Comparison of ENCODE assay signal across 8 cellular contexts in genomic region chr4:44678094-44679023, GRCh38.
DNase-seq lines count a peak whose midpoint lies in the region; ATAC-seq and TF ChIP-seq lines count a peak whose summit lies in the region.

A gene with protein sequence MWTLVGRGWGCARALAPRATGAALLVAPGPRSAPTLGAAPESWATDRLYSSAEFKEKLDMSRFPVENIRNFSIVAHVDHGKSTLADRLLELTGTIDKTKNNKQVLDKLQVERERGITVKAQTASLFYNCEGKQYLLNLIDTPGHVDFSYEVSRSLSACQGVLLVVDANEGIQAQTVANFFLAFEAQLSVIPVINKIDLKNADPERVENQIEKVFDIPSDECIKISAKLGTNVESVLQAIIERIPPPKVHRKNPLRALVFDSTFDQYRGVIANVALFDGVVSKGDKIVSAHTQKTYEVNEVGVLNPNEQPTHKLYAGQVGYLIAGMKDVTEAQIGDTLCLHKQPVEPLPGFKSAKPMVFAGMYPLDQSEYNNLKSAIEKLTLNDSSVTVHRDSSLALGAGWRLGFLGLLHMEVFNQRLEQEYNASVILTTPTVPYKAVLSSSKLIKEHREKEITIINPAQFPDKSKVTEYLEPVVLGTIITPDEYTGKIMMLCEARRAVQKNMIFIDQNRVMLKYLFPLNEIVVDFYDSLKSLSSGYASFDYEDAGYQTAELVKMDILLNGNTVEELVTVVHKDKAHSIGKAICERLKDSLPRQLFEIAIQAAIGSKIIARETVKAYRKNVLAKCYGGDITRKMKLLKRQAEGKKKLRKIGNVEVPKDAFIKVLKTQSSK (plus strand): TSS chr4:44678420. CDS start chr4:44678623, 203 bp downstream.

- H3K9me3 Mint-ChIP-seq in nephron progenitor cell = no peaks in the 10 kb centered on the region
- no peaks in the 10 kb centered on the region for H3K9me3 Mint-ChIP-seq in stimulated activated naive CD8-positive, alpha-beta T cell treated with anti-CD3 and anti-CD28 coated beads, Interleukin-15, amount 100 ng/mL, for 72 hours

- peak within 1 kb of the TSS; percentile 87 for H3K4me2 ChIP-seq in MM.1S (ENCODE audit: low read depth, low read length)

- H3K27ac ChIP-seq in MM.1S (ENCODE audit: low read length) = peak within 1 kb of the TSS; percentile 84

- H3K4me1 ChIP-seq in ES-I3 (ENCODE audit: insufficient read depth, low read length) = peaks cover 5% of the 10 kb centered on the region; the same call in 1 of the 2 replicates
- H3K4me1 ChIP-seq in HAP-1 = peaks cover 14% of the 10 kb centered on the region
- peaks cover 15% of the 10 kb centered on the region; the same call in 1 of the 2 replicates for H3K4me1 ChIP-seq in MM.1S (ENCODE audit: low read length)

- H3K27ac Mint-ChIP-seq in nephron progenitor cell = peak within 1 kb of the TSS; percentile 98
- H3K27ac Mint-ChIP-seq in stimulated activated naive CD8-positive, alpha-beta T cell treated with anti-CD3 and anti-CD28 coated beads, Interleukin-15, amount 100 ng/mL, for 72 hours = peak within 1 kb of the TSS; percentile 94 to 97

- no peaks in the 10 kb centered on the region for H3K36me3 Mint-ChIP-seq in nephron progenitor cell (ENCODE audit: low read depth)

- H3K79me2 ChIP-seq in MM.1S (ENCODE audit: low read length) = peaks cover 40% of the 10 kb centered on the region

- peak within 1 kb of the TSS; percentile 96 for H3K9ac ChIP-seq in ES-I3 (ENCODE audit: low read depth, low read length)
- H3K9ac ChIP-seq in MM.1S (ENCODE audit: low read length) = peak within 1 kb of the TSS; percentile 92

- peak within 1 kb of the TSS; percentile 95 for H3K4me3 Mint-ChIP-seq in nephron progenitor cell
- peak within 1 kb of the TSS; percentile 91 to 94 for H3K4me3 Mint-ChIP-seq in stimulated activated naive CD8-positive, alpha-beta T cell treated with anti-CD3 and anti-CD28 coated beads, Interleukin-15, amount 100 ng/mL, for 72 hours

- H3K9me3 ChIP-seq in ES-I3 (ENCODE audit: control insufficient read depth, insufficient read depth, low read length) (no peaks in the 10 kb centered on the region), HAP-1 (no peaks in the 10 kb centered on the region), MM.1S (replicated peaks; ENCODE audit: insufficient read depth, low read length) (no peaks in the 10 kb centered on the region)

- TF ChIP-seq CTCF in MM.1S (IDR thresholded peaks at IDR 0.05; ENCODE audit: low read length) (no peak; the same call in 1 of the 2 replicates), nephron progenitor cell (IDR thresholded peaks at IDR 0.05) (no peak)

- H3K27me3 ChIP-seq in HAP-1 (ENCODE audit: low read depth) (no peaks in the 10 kb centered on the region), MM.1S (replicated peaks; ENCODE audit: insufficient read depth, low read length) (no peaks in the 10 kb centered on the region)

- H2AFZ ChIP-seq in MM.1S (ENCODE audit: low read length) = peak within 1 kb of the TSS; percentile 98

- in situ Hi-C loops in HAP-1 (cut with MboI; ENCODE audit: low sequenced_read_pairs) = no loop called here

- peaks cover 4% of the 10 kb centered on the region for H3K27me3 Mint-ChIP-seq in nephron progenitor cell (ENCODE audit: low read depth, poor library complexity)
- H3K27me3 Mint-ChIP-seq in stimulated activated naive CD8-positive, alpha-beta T cell treated with anti-CD3 and anti-CD28 coated beads, Interleukin-15, amount 100 ng/mL, for 72 hours = no peaks in the 10 kb centered on the region

- peaks cover 1% of the 10 kb centered on the region for H3K36me3 ChIP-seq in ES-I3 (ENCODE audit: insufficient read depth, low read length)
- peaks cover 25% of the 10 kb centered on the region for H3K36me3 ChIP-seq in HAP-1 (replicated peaks)
- H3K36me3 ChIP-seq in MM.1S (replicated peaks; ENCODE audit: insufficient read depth, low read length) = peaks cover 5% of the 10 kb centered on the region; the same call in 1 of the 2 replicates

- no peaks in the 10 kb centered on the region for H3F3A ChIP-seq in MM.1S (ENCODE audit: insufficient read depth, low read length)

- DNase-seq in HAP-1 (ENCODE audit: low spot score in 2 of 2) = peak; percentile 87 to 90
- DNase-seq in MM.1S = peak; percentile 97
- peak; percentile 19 for DNase-seq in SIG-M5 (lab: John Stamatoyannopoulos, UW)
- DNase-seq in activated gamma-delta T cell (lab: John Stamatoyannopoulos, UW) = peak; percentile 77
- peak; percentile 83 for DNase-seq in fibroblast of the conjunctiva (ENCODE audit: low read depth)
- DNase-seq in nephron progenitor cell = peak; percentile 74
- peak; percentile 83 to 88 for DNase-seq in stimulated activated naive CD8-positive, alpha-beta T cell treated with anti-CD3 and anti-CD28 coated beads, Interleukin-15, amount 100 ng/mL, for 72 hours

- no peaks in the 10 kb centered on the region for H4K20me1 ChIP-seq in MM.1S (ENCODE audit: insufficient read depth, low read length)

- no peaks in the 10 kb centered on the region for H3K9me2 ChIP-seq in MM.1S (replicated peaks; ENCODE audit: insufficient read depth, low read length)

- peak; percentile 95 for ATAC-seq in stimulated activated naive CD8-positive, alpha-beta T cell treated with anti-CD3 and anti-CD28 coated beads, Interleukin-15, amount 100 ng/mL, for 72 hours

- H3K4me1 Mint-ChIP-seq in nephron progenitor cell = peaks cover 30% of the 10 kb centered on the region
- peaks cover 26% of the 10 kb centered on the region for H3K4me1 Mint-ChIP-seq in stimulated activated naive CD8-positive, alpha-beta T cell treated with anti-CD3 and anti-CD28 coated beads, Interleukin-15, amount 100 ng/mL, for 72 hours

- H3K4me3 ChIP-seq in HAP-1 (peak within 1 kb of the TSS; percentile 74), MM.1S (ENCODE audit: low read length) (peak within 1 kb of the TSS; percentile 89)

Comparison
In these comparisons a context has a peak if more than half of its experiments do, and no peak if none do; other contexts are left out.
1. Peak in every context shown above with its lines: DNase-seq, ATAC-seq, H3K4me3 ChIP-seq and H3K27ac ChIP-seq.
2. DNase-seq: peak in every context shown above with its lines; median percentile 97 in MM.1S; 88 in HAP-1; 86 in stimulated activated naive CD8-positive, alpha-beta T cell treated with anti-CD3 and anti-CD28 coated beads, Interleukin-15, amount 100 ng/mL, for 72 hours; 83 in fibroblast of the conjunctiva; 77 in activated gamma-delta T cell; 74 in nephron progenitor cell; 19 in SIG-M5.